ENCODE assay signal across 11 cellular contexts in the genomic region with DNA sequence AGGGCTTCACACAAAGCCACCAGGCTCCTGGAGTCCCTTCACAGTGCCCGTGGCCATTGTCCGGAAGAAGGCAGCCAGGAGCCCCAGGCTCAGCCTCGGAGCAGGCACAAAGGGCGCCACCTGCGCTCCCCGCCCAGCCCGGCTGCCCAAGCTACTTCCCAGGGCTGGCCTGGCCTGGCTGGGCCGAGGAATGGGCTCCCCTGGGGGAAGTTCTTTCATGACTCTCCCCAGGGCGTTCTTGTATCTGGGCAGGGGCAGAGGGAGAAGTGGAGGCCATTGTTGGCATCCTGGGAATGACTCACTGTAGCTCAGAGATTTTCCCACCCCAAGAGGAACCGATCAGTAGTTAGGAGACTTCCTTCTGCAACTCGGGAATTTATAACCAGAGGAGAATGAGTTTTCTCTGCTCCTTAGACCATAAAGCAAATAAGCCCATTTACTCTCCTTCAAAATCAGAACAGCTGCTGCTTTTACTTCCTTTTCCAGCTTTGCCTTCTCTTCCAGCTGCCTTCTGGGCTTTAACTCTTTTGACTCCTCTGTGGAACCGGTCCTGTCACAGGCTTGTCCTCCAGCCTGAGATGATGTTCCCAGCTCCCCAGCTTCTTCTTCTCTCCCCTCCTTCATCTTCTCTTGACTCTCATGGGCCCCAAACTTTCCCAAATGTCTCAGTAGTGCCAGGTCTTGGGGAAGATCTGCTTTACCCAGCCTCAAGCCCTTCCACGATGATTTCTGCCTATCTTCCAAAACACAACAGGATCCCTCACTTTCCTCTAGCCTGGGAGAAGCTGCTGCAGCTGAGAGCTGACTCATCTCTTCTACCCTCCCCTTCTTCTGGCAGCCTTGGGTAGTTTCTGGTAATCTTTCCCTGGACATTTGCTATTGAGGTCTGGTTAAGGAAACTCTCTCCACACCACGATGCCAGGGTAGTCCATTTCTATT.
DNase-seq lines count a peak whose midpoint lies in the region; ATAC-seq and TF ChIP-seq lines count a peak whose summit lies in the region.
"Had no signal": no experiment of that assay in that cellular context is flagged by ENCODE, and none has a peak within 500 bp of the region (broad histone marks: within the 10 kb centered on the region; RNA-seq: fewer than 3 reads in every experiment).

No MANE protein-coding gene starts in this region.

- no peaks in the 10 kb centered on the region for H3K36me3 Mint-ChIP-seq in WTC11
- no peaks in the 10 kb centered on the region for H3K36me3 Mint-ChIP-seq in activated naive CD8-positive, alpha-beta T cell treated with anti-CD3 and anti-CD28 coated beads for 36 hours

- no peak overlapping the region for H3K27ac Mint-ChIP-seq in WTC11
- H3K27ac Mint-ChIP-seq in activated naive CD8-positive, alpha-beta T cell treated with anti-CD3 and anti-CD28 coated beads for 36 hours: no peak overlapping the region

- H3K4me1 Mint-ChIP-seq in WTC11: 0 out of 2 replicates have a peak, but pooled peaks cover 4% of the 10 kb centered on the region
- no peaks in the 10 kb centered on the region for H3K4me1 Mint-ChIP-seq in activated naive CD8-positive, alpha-beta T cell treated with anti-CD3 and anti-CD28 coated beads for 36 hours

- TF ChIP-seq CTCF in cardiac fibroblast (IDR thresholded peaks at IDR 0.05; ENCODE audit: low read depth, low read length) (no peak), WTC11 (IDR thresholded peaks at IDR 0.05) (no peak)

- CTCF ChIA-PET in WTC11 (lab: Charles Lee): interaction anchor here (1.6 kb wide), 1 partner anchor 31 kb away, joined by 7 read pairs; no protein-coding TSS in a partner anchor

- POLR2A ChIA-PET in WTC11 (lab: Charles Lee): no interaction called here

- peak; percentile 88 for DNase-seq in GM03348 (ENCODE audit: low spot score)
- DNase-seq in cardiac fibroblast (ENCODE audit: low read depth in 2 of 2): peak; percentile 75 to 84
- DNase-seq in iris pigment epithelial cell (ENCODE audit: low read depth): peak; percentile 80
- no peak for DNase-seq in WTC11 (ENCODE audit: low spot score)
- no peak for DNase-seq in activated naive CD8-positive, alpha-beta T cell treated with anti-CD3 and anti-CD28 coated beads for 36 hours
- no peak for DNase-seq in Ammon's horn (ENCODE audit: low spot score)
- DNase-seq in activated CD4-positive, alpha-beta T cell treated with anti-CD3 and anti-CD28 coated beads for 1 hour: no peak
- DNase-seq: DMS79 treated with DMSO at 0.1 percent for 48 hours, spleen had no signal

- H3K27me3 Mint-ChIP-seq in WTC11 (ENCODE audit: low read depth): no peaks in the 10 kb centered on the region
- no peaks in the 10 kb centered on the region for H3K27me3 Mint-ChIP-seq in activated naive CD8-positive, alpha-beta T cell treated with anti-CD3 and anti-CD28 coated beads for 36 hours

- H3K4me3 Mint-ChIP-seq in WTC11: no peak overlapping the region
- no peak overlapping the region for H3K4me3 Mint-ChIP-seq in activated naive CD8-positive, alpha-beta T cell treated with anti-CD3 and anti-CD28 coated beads for 36 hours

- peak overlapping the region in 20 of 21 experiments; percentile 28 to 89 (median 75) for H3K27ac ChIP-seq in skin epidermis
- H3K27ac ChIP-seq: epithelial cell of prostate had no signal

- no peaks in the 10 kb centered on the region for H3K9me3 Mint-ChIP-seq in WTC11
- H3K9me3 Mint-ChIP-seq in activated naive CD8-positive, alpha-beta T cell treated with anti-CD3 and anti-CD28 coated beads for 36 hours: no peaks in the 10 kb centered on the region

- no peak overlapping the region for H3K4me3 ChIP-seq in cardiac fibroblast (replicated peaks in 1 of 2; ENCODE audit: low read depth in 2 of 2, low read length in 2 of 2)
- H3K4me3 ChIP-seq in skin epidermis: no peak overlapping the region
- H3K4me3 ChIP-seq: spleen had no signal

- no peak for ATAC-seq in WTC11

TF ChIP-seq in WTC11, 78 proteins besides CTCF, POLR2A, EP300 and RAD21:
- TF ChIP-seq SMAD4 (CRISPR knock-in tag; IDR thresholded peaks at IDR 0.05) (no peak), ATF1 (CRISPR knock-in tag; IDR thresholded peaks at IDR 0.05) (no peak), ZNF263 (CRISPR knock-in tag; IDR thresholded peaks at IDR 0.05; ENCODE audit: low read depth) (no peak)
- TF ChIP-seq, protein P1, sequence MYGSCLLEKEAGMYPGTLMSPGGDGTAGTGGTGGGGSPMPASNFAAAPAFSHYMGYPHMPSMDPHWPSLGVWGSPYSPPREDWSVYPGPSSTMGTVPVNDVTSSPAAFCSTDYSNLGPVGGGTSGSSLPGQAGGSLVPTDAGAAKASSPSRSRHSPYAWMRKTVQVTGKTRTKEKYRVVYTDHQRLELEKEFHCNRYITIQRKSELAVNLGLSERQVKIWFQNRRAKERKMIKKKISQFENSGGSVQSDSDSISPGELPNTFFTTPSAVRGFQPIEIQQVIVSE (CRISPR knock-in tag; IDR thresholded peaks at IDR 0.05; ENCODE audit: borderline replicate concordance): no peak
TF ChIP-seq in WTC11: peak in this region for 0.

Comparison
In these comparisons a context has a peak if more than half of its experiments do, and no peak if none do; other contexts are left out.
1. DNase-seq: peak in GM03348 (single experiment), cardiac fibroblast (2 of 2) and iris pigment epithelial cell (single experiment); none in WTC11 (single experiment), activated naive CD8-positive, alpha-beta T cell treated with anti-CD3 and anti-CD28 coated beads for 36 hours (single experiment), Ammon's horn (single experiment) and activated CD4-positive, alpha-beta T cell treated with anti-CD3 and anti-CD28 coated beads for 1 hour (single experiment).